In genomic region chr5:146130440-146131045, GRCh38 we compare ENCODE assay signal across 7 cellular contexts. TPM values are rescaled to one million over a fixed set of nuclear protein-coding genes. Genes with fewer than 3 reads are reported as not detected.
A peak's percentile ranks its signal among the peaks of the same experiment; 100 is the strongest.
DNase-seq lines count a peak whose midpoint lies in the region; ATAC-seq and TF ChIP-seq lines count a peak whose summit lies in the region.

No MANE protein-coding gene starts in this region.

- H3K36me3 Mint-ChIP-seq in endothelial cell (ENCODE audit: low read depth, unreplicated experiment), result peaks cover 8% of the 10 kb centered on the region

- H3K27ac ChIP-seq in parathyroid adenoma, result no peak overlapping the region

- no peaks in the 10 kb centered on the region for H3K9me3 ChIP-seq in parathyroid adenoma (ENCODE audit: control insufficient read depth, low read length)

- H3K27me3 ChIP-seq in GM06990 (replicated peaks; ENCODE audit: control insufficient read depth, insufficient read depth, low read length) (no peaks in the 10 kb centered on the region), parathyroid adenoma (ENCODE audit: control insufficient read depth, insufficient read depth, low read length) (no peaks in the 10 kb centered on the region)

- no peak overlapping the region for H3K4me2 ChIP-seq in parathyroid adenoma (ENCODE audit: low read length)

- no peak for ATAC-seq in HG02840 (IDR thresholded peaks at IDR 0.05; ENCODE audit: low FRiP score, unreplicated experiment)

- H3K4me1 Mint-ChIP-seq in endothelial cell (ENCODE audit: unreplicated experiment), result no peaks in the 10 kb centered on the region

- no peaks in the 10 kb centered on the region for H3K4me1 ChIP-seq in parathyroid adenoma

- no peaks in the 10 kb centered on the region for H3K9me3 Mint-ChIP-seq in endothelial cell (ENCODE audit: unreplicated experiment)

- H3K4me3 ChIP-seq in GM06990 (replicated peaks; ENCODE audit: low read depth, low read length), result no peak overlapping the region
- no peak overlapping the region for H3K4me3 ChIP-seq in parathyroid adenoma (ENCODE audit: low read depth, low read length)

- peaks cover 3% of the 10 kb centered on the region for H3K36me3 ChIP-seq in GM06990 (ENCODE audit: control insufficient read depth, insufficient read depth, low read length)
- H3K36me3 ChIP-seq in parathyroid adenoma (ENCODE audit: control insufficient read depth, insufficient read depth, low read length), result no peaks in the 10 kb centered on the region

- H3K79me2 ChIP-seq in parathyroid adenoma, result no peaks in the 10 kb centered on the region

- no peak for DNase-seq in GM06990 (ENCODE audit: extremely low read depth, insufficient read length)
- DNase-seq in NAMALWA (ENCODE audit: low spot score), result peak; percentile 53
- DNase-seq in endothelial cell (ENCODE audit: low spot score), result no peak
- DNase-seq in activated effector memory CD4-positive, alpha-beta T cell treated with Interleukin-2 at 50 U/mL for 16 hours, result no peak
- DNase-seq in HuH-7.5 (ENCODE audit: low spot score), result no peak

- no peak overlapping the region for H2AFZ ChIP-seq in parathyroid adenoma

- no peaks in the 10 kb centered on the region for H3K27me3 Mint-ChIP-seq in endothelial cell (ENCODE audit: unreplicated experiment)

- no peak overlapping the region for H3K9ac ChIP-seq in parathyroid adenoma

- TF ChIP-seq CTCF in GM06990 (IDR thresholded peaks at IDR 0.05; ENCODE audit: insufficient read depth, low read length, poor library complexity, severe bottlenecking) (peak; percentile 40), endothelial cell (IDR thresholded peaks at IDR 0.05; ENCODE audit: unreplicated experiment) (peak; percentile 62), parathyroid adenoma (IDR thresholded peaks at IDR 0.05) (peak; percentile 30)

- no peak overlapping the region for H3K4me3 Mint-ChIP-seq in endothelial cell (ENCODE audit: unreplicated experiment)

- H3K27ac Mint-ChIP-seq in endothelial cell (ENCODE audit: unreplicated experiment), result no peak overlapping the region

RNA-seq across cellular contexts. Expression of gene PLAC8L1, which starts 25.2 kb away (rescaled TPM):
- total RNA-seq in endothelial cell (ENCODE audit: unreplicated experiment), result 0.80 TPM

RNA-seq across cellular contexts. Expression of gene LARS1, which starts 51.9 kb away (rescaled TPM):
- total RNA-seq in endothelial cell (ENCODE audit: unreplicated experiment), result 85.5 TPM
